15 cellular contexts compared by ENCODE assay signal in genomic region chr12:132328282-132329029, GRCh38. TPM values are rescaled to one million over a fixed set of nuclear protein-coding genes. Genes with fewer than 3 reads are reported as not detected.
DNase-seq lines count a peak whose midpoint lies in the region; ATAC-seq and TF ChIP-seq lines count a peak whose summit lies in the region.
"Had no signal": no experiment of that assay in that cellular context is flagged by ENCODE, and none has a peak within 500 bp of the region (broad histone marks: within the 10 kb centered on the region; RNA-seq: fewer than 3 reads in every experiment).

No MANE protein-coding gene starts in this region.

- no peaks in the 10 kb centered on the region for H3K4me1 ChIP-seq in smooth muscle cell (ENCODE audit: low read depth)

- no peak overlapping the region for H3K27ac Mint-ChIP-seq in WTC11
- H3K27ac Mint-ChIP-seq in progenitor cell of endocrine pancreas = no peak overlapping the region
- H3K27ac Mint-ChIP-seq: CD4-positive, alpha-beta T cell; memory B cell; T-cell had no signal

- H3K27me3 ChIP-seq in smooth muscle cell (ENCODE audit: low read depth) = peaks cover 42% of the 10 kb centered on the region

- intact Hi-C loops in left colon (cut with DNase I, micrococcal nuclease) = no loop called here

- H2AFZ ChIP-seq in smooth muscle cell (ENCODE audit: low read depth) = no peak overlapping the region

- no peak for DNase-seq in activated T-cell treated with anti-CD3 and anti-CD28 coated beads, Interleukin-2, amount 50 U/mL, for 4 hours
- DNase-seq in activated T-cell treated with anti-CD3 and anti-CD28 coated beads, Interleukin-2, amount 50 U/mL, for 48 hours = no peak
- DNase-seq in WTC11 (ENCODE audit: low spot score) = no peak
- no peak for DNase-seq in fibroblast of pulmonary artery (ENCODE audit: low read depth)
- DNase-seq in smooth muscle cell (lab: John Stamatoyannopoulos, UW; ENCODE audit: unreplicated experiment) = no peak
- DNase-seq in SW 1271 (lab: John Stamatoyannopoulos, UW) = no peak
- no peak for DNase-seq in progenitor cell of endocrine pancreas (ENCODE audit: low spot score, unreplicated experiment)
- DNase-seq in left colon = no peak
- DNase-seq: NCI-H1436, NCI-H2227 treated with DMSO at 0.1 percent for 48 hours had no signal

- CTCF ChIA-PET in WTC11 (lab: Charles Lee) = interaction anchor here (1.0 to 4.2 kb wide), 13 partner anchors 10 to 233 kb away, joined by 3 to 43 read pairs (median 6); no protein-coding TSS in a partner anchor

- H3K36me3 ChIP-seq in smooth muscle cell (ENCODE audit: low read depth) = no peaks in the 10 kb centered on the region

- 84% methylated on average over 31 of the region's 34 CpGs for WGBS in smooth muscle cell (ENCODE audit: low lambda C conversion rate)

- H3K4me3 Mint-ChIP-seq in activated T-cell treated with anti-CD3 and anti-CD28 coated beads, Interleukin-2, amount 50 U/mL, for 4 hours = peak overlapping the region; percentile 40
- H3K4me3 Mint-ChIP-seq in WTC11 (peak overlapping the region; percentile 24; the same call in 1 of the 2 replicates), progenitor cell of endocrine pancreas (ENCODE audit: low read depth) (no peak overlapping the region)
- H3K4me3 Mint-ChIP-seq: CD4-positive, alpha-beta T cell; memory B cell; neural crest cell had no signal

- H3K9ac ChIP-seq in smooth muscle cell (ENCODE audit: low read depth) = no peak overlapping the region

- ATAC-seq in activated T-cell treated with anti-CD3 and anti-CD28 coated beads, Interleukin-2, amount 50 U/mL, for 4 hours = no peak
- ATAC-seq in WTC11 (no peak), left colon (no peak)

- H3K4me2 ChIP-seq in smooth muscle cell = peak overlapping the region; percentile 33

- no peaks in the 10 kb centered on the region for H3K36me3 Mint-ChIP-seq in activated T-cell treated with anti-CD3 and anti-CD28 coated beads, Interleukin-2, amount 50 U/mL, for 4 hours (ENCODE audit: insufficient read depth)
- no peaks in the 10 kb centered on the region for H3K36me3 Mint-ChIP-seq in WTC11
- H3K36me3 Mint-ChIP-seq in progenitor cell of endocrine pancreas (ENCODE audit: insufficient read depth) = no peaks in the 10 kb centered on the region
- H3K36me3 Mint-ChIP-seq: T-cell had no signal

- no peaks in the 10 kb centered on the region for H3K9me3 ChIP-seq in smooth muscle cell (replicated peaks; ENCODE audit: low read depth)

- no peaks in the 10 kb centered on the region for H3K79me2 ChIP-seq in smooth muscle cell (ENCODE audit: low read depth)

- H3K9me3 Mint-ChIP-seq in activated T-cell treated with anti-CD3 and anti-CD28 coated beads, Interleukin-2, amount 50 U/mL, for 4 hours = no peaks in the 10 kb centered on the region
- H3K9me3 Mint-ChIP-seq in WTC11 (peaks cover 3% of the 10 kb centered on the region; the same call in 1 of the 2 replicates), progenitor cell of endocrine pancreas (ENCODE audit: low read depth) (no peaks in the 10 kb centered on the region)
- H3K9me3 Mint-ChIP-seq: CD4-positive, alpha-beta T cell; neural crest cell; T-cell had no signal

- H3K4me3 ChIP-seq in fibroblast of pulmonary artery (replicated peaks; ENCODE audit: low read depth, low read length) = peak overlapping the region; percentile 42
- H3K4me3 ChIP-seq in smooth muscle cell = no peak overlapping the region

- no peaks in the 10 kb centered on the region for H3F3A ChIP-seq in smooth muscle cell (ENCODE audit: low read depth)

- peaks cover 11% of the 10 kb centered on the region for H3K4me1 Mint-ChIP-seq in activated T-cell treated with anti-CD3 and anti-CD28 coated beads, Interleukin-2, amount 50 U/mL, for 4 hours (ENCODE audit: low read depth)
- H3K4me1 Mint-ChIP-seq in WTC11 (no peaks in the 10 kb centered on the region), progenitor cell of endocrine pancreas (ENCODE audit: low read depth) (peaks cover 3% of the 10 kb centered on the region)

- H3K27ac ChIP-seq in smooth muscle cell (ENCODE audit: low read depth) = no peak overlapping the region

- POLR2A ChIA-PET in WTC11 (lab: Charles Lee) = interaction anchor here (0.8 kb wide), 1 partner anchor 45 kb away, joined by 3 read pairs; no protein-coding TSS in a partner anchor

- no peaks in the 10 kb centered on the region for H4K20me1 ChIP-seq in smooth muscle cell (ENCODE audit: low read depth)

- H3K27me3 Mint-ChIP-seq in activated T-cell treated with anti-CD3 and anti-CD28 coated beads, Interleukin-2, amount 50 U/mL, for 4 hours (ENCODE audit: low read depth) = peaks cover 49% of the 10 kb centered on the region
- peaks cover 76% of the 10 kb centered on the region for H3K27me3 Mint-ChIP-seq in WTC11 (ENCODE audit: low read depth)
- peaks cover 69% of the 10 kb centered on the region for H3K27me3 Mint-ChIP-seq in progenitor cell of endocrine pancreas

- no peak for TF ChIP-seq CTCF in WTC11 (IDR thresholded peaks at IDR 0.05)
- no peak for TF ChIP-seq CTCF in fibroblast of pulmonary artery (IDR thresholded peaks at IDR 0.05; ENCODE audit: low read length, missing control alignments)
- no peak for TF ChIP-seq CTCF in smooth muscle cell (IDR thresholded peaks at IDR 0.05; ENCODE audit: borderline replicate concordance, insufficient read depth, poor library complexity, severe bottlenecking)
- no peak for TF ChIP-seq CTCF in progenitor cell of endocrine pancreas (IDR thresholded peaks at IDR 0.05; ENCODE audit: unreplicated experiment)

TF ChIP-seq in WTC11, 78 proteins besides CTCF, POLR2A, EP300 and RAD21:
- TF ChIP-seq HMGA2 (CRISPR knock-in tag; IDR thresholded peaks at IDR 0.05) = no peak

RNA-seq across cellular contexts. Expression of gene GALNT9, which starts 0.9 kb away (rescaled TPM):
- under 1 TPM; 0.30 to 0.71 (median 0.34) TPM for total RNA-seq in activated T-cell treated with anti-CD3 and anti-CD28 coated beads, Interleukin-2, amount 50 U/mL, for 4 hours
- total RNA-seq in WTC11 (2021) = 0.66 to 1.1 TPM (median 0.90 TPM) in 3 replicates
- total RNA-seq in smooth muscle cell = 1.1 TPM in 1 of 2 replicates, not detected in the other
- 1.1 and 1.3 TPM in 2 replicates for polyA plus RNA-seq in smooth muscle cell
- total RNA-seq in progenitor cell of endocrine pancreas = 0.24 and 0.36 TPM in 2 replicates
- total RNA-seq in left colon = under 1 TPM in 1 of 2 donors, not detected in 1; 0.39 TPM
- total RNA-seq: CD4-positive, alpha-beta T cell; HT-29 had no signal
